ENCODE assay signal across 8 cellular contexts in the genomic region with DNA sequence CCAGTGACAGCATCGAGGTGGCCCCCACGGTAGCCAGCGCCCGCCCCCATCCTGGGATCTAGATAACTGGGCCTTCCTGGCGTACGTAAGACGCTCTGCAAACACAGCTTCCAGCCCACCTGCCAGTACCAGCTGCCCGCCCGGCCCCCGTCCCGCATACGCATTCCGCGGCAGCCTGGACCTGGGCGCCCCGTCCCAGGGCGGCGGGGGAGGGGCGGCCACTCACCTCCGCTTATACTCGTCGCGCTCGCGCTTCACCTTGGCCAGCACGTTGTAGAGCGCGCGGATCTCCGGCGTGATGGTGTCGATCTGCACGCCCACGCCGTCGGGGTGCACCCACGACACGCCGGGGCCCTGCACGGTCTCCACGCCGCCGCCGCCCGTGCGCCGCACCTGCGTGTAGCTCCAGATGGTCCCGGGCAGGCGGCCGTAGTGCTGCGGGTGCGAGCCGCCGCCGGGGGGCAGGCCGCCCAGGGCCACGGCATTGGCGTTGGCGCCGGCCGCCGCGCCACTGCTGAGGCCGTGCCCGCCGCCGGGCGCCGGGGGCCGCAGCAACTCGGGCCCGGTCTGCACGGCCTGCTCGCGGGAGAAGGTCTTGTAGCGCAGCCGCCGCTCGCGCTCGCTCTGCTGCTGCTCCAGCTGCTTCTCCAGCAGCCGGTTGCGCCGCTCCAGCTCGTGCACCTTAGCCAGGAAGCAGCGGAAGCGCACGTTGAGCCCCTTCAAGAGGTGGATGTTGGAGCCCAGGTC. TPM values are rescaled to one million over a fixed set of nuclear protein-coding genes. Genes with fewer than 3 reads are reported as not detected.
DNase-seq lines count a peak whose midpoint lies in the region; ATAC-seq, FAIRE-seq and TF ChIP-seq lines count a peak whose summit lies in the region.

No MANE protein-coding gene starts in this region.

- no peak overlapping the region for H2AFZ ChIP-seq in smooth muscle cell (ENCODE audit: low read depth)

- no peaks in the 10 kb centered on the region for H3K36me3 ChIP-seq in smooth muscle cell (ENCODE audit: low read depth)

- H4K20me1 ChIP-seq in smooth muscle cell (ENCODE audit: low read depth), result peaks cover 30% of the 10 kb centered on the region

- peak overlapping the region; percentile 85 for H3K4me2 ChIP-seq in smooth muscle cell

- peak; percentile 15 for ATAC-seq in HG03108 (IDR thresholded peaks at IDR 0.05; ENCODE audit: unreplicated experiment)
- ATAC-seq in activated naive CD8-positive, alpha-beta T cell treated with anti-CD3 and anti-CD28 coated beads, Interleukin-2, amount 10 ng/mL, durations not matched to agents 7 days and 5 days (ENCODE audit: low read depth), result peak; percentile 19

- POLR2A ChIA-PET in activated naive CD8-positive, alpha-beta T cell treated with anti-CD3 and anti-CD28 coated beads, Interleukin-2, amount 10 ng/mL, durations not matched to agents 7 days and 5 days (lab: Charles Lee), result interaction anchor here (0.8 to 10.8 kb wide), 3 partner anchors 28 to 1495 kb away, joined by 4 to 229 read pairs (median 4); no protein-coding TSS in a partner anchor

- no peak overlapping the region for H3K27ac Mint-ChIP-seq in activated naive CD8-positive, alpha-beta T cell treated with anti-CD3 and anti-CD28 coated beads, Interleukin-2, amount 10 ng/mL, durations not matched to agents 7 days and 5 days

- 2% methylated on average over 89 of the region's 89 CpGs for WGBS in smooth muscle cell (ENCODE audit: low lambda C conversion rate)

- H3K4me1 Mint-ChIP-seq in activated naive CD8-positive, alpha-beta T cell treated with anti-CD3 and anti-CD28 coated beads, Interleukin-2, amount 10 ng/mL, durations not matched to agents 7 days and 5 days, result peaks cover 53% of the 10 kb centered on the region

- H3K27me3 Mint-ChIP-seq in activated naive CD8-positive, alpha-beta T cell treated with anti-CD3 and anti-CD28 coated beads, Interleukin-2, amount 10 ng/mL, durations not matched to agents 7 days and 5 days, result peaks cover 38% of the 10 kb centered on the region

- H3K4me3 ChIP-seq in iPS-11a (ENCODE audit: low read depth, low read length) (peak overlapping the region; percentile 54), smooth muscle cell (peak overlapping the region; percentile 69)

- no peaks in the 10 kb centered on the region for H3K9me3 Mint-ChIP-seq in activated naive CD8-positive, alpha-beta T cell treated with anti-CD3 and anti-CD28 coated beads, Interleukin-2, amount 10 ng/mL, durations not matched to agents 7 days and 5 days

- peaks cover 54% of the 10 kb centered on the region for H3K79me2 ChIP-seq in smooth muscle cell (ENCODE audit: low read depth)

- no peaks in the 10 kb centered on the region for H3K27me3 ChIP-seq in smooth muscle cell (ENCODE audit: low read depth)

- no peak for TF ChIP-seq CTCF in smooth muscle cell (IDR thresholded peaks at IDR 0.05; ENCODE audit: borderline replicate concordance, insufficient read depth, poor library complexity, severe bottlenecking)

- H3K9ac ChIP-seq in smooth muscle cell (ENCODE audit: low read depth), result peak overlapping the region; percentile 62

- no peaks in the 10 kb centered on the region for H3K9me3 ChIP-seq in smooth muscle cell (replicated peaks; ENCODE audit: low read depth)

- peaks cover 8% of the 10 kb centered on the region for H3K4me1 ChIP-seq in smooth muscle cell (ENCODE audit: low read depth)

- H3F3A ChIP-seq in smooth muscle cell (ENCODE audit: low read depth), result peaks cover 13% of the 10 kb centered on the region

- DNase-seq in NCI-H82 (lab: John Stamatoyannopoulos, UW), result peak; percentile 64
- no peak for DNase-seq in NCI-H82 treated with DMSO at 0.1 percent for 48 hours (lab: John Stamatoyannopoulos, UW; ENCODE audit: unreplicated experiment)
- peak; percentile 26 for DNase-seq in SK-N-DZ (ENCODE audit: low spot score)
- peak; percentile 64 for DNase-seq in activated naive CD8-positive, alpha-beta T cell treated with anti-CD3 and anti-CD28 coated beads, Interleukin-2, amount 10 ng/mL, durations not matched to agents 7 days and 5 days
- no peak for DNase-seq in smooth muscle cell (lab: John Stamatoyannopoulos, UW; ENCODE audit: unreplicated experiment)
- DNase-seq in GM19239 (ENCODE audit: insufficient read length, low spot score), result no peak

- no peak for FAIRE-seq in GM19239 (lab: Jason Lieb, UNC)

- H3K4me3 Mint-ChIP-seq in activated naive CD8-positive, alpha-beta T cell treated with anti-CD3 and anti-CD28 coated beads, Interleukin-2, amount 10 ng/mL, durations not matched to agents 7 days and 5 days, result peak overlapping the region; percentile 79

- H3K27ac ChIP-seq in smooth muscle cell (ENCODE audit: low read depth), result peak overlapping the region; percentile 97

- H3K36me3 Mint-ChIP-seq in activated naive CD8-positive, alpha-beta T cell treated with anti-CD3 and anti-CD28 coated beads, Interleukin-2, amount 10 ng/mL, durations not matched to agents 7 days and 5 days, result peaks cover 3% of the 10 kb centered on the region

RNA-seq across cellular contexts. Expression of gene IFFO2, which starts 0.9 kb away (rescaled TPM):
- 1.0 and 1.1 TPM in 2 replicates for polyA plus RNA-seq in SK-N-DZ (2014; cell fraction: cytosol; rRNA removed)
- polyA plus RNA-seq in SK-N-DZ (2014; cell fraction: nucleus; rRNA removed), result 0.13 and 0.33 TPM in 2 replicates
- 10 to 100 TPM; 21.6 to 21.8 TPM for total RNA-seq in activated naive CD8-positive, alpha-beta T cell treated with anti-CD3 and anti-CD28 coated beads, Interleukin-2, amount 10 ng/mL, durations not matched to agents 7 days and 5 days
- total RNA-seq in smooth muscle cell, result 19.1 and 28.0 TPM in 2 replicates
- 3.7 and 5.7 TPM in 2 replicates for polyA plus RNA-seq in smooth muscle cell

RNA-seq across cellular contexts. Expression of gene ALDH4A1, which starts 53.3 kb away (rescaled TPM):
- polyA plus RNA-seq in SK-N-DZ (2014; cell fraction: cytosol; rRNA removed), result 17.8 and 24.8 TPM in 2 replicates
- polyA plus RNA-seq in SK-N-DZ (2014; cell fraction: nucleus; rRNA removed), result 45.7 and 51.6 TPM in 2 replicates
- total RNA-seq in activated naive CD8-positive, alpha-beta T cell treated with anti-CD3 and anti-CD28 coated beads, Interleukin-2, amount 10 ng/mL, durations not matched to agents 7 days and 5 days, result 1 to 10 TPM; 2.5 to 3.3 TPM
- total RNA-seq in smooth muscle cell, result 4.6 and 4.8 TPM in 2 replicates
- polyA plus RNA-seq in smooth muscle cell, result 6.3 and 7.2 TPM in 2 replicates

Comparison
In these comparisons a context has a peak if more than half of its experiments do, and no peak if none do; other contexts are left out.
1. DNase-seq: peak in NCI-H82 (single experiment), SK-N-DZ (single experiment) and activated naive CD8-positive, alpha-beta T cell treated with anti-CD3 and anti-CD28 coated beads, Interleukin-2, amount 10 ng/mL, durations not matched to agents 7 days and 5 days (single experiment); none in NCI-H82 treated with DMSO at 0.1 percent for 48 hours (single experiment), smooth muscle cell (single experiment) and GM19239 (single experiment).